In genomic region chr12:113359939-113360748, GRCh38 we compare ENCODE assay signal across 1 cellular context.
TF ChIP-seq lines count a peak whose summit lies in the region.

No MANE protein-coding gene starts in this region.

TF ChIP-seq in H1, 55 proteins besides CTCF, POLR2A, EP300 and RAD21:
- TF ChIP-seq SRF (IDR thresholded peaks at IDR 0.05; ENCODE audit: low read depth, low read length) (no peak), BACH1 (IDR thresholded peaks at IDR 0.05; ENCODE audit: low read length) (no peak), POLR2AphosphoS5 (IDR thresholded peaks at IDR 0.05; ENCODE audit: low read depth, low read length) (no peak), KDM4A (IDR thresholded peaks at IDR 0.05; ENCODE audit: low read depth, low read length, severe bottlenecking) (no peak), ASH2L (IDR thresholded peaks at IDR 0.05; ENCODE audit: low read length) (no peak), CREB1 (IDR thresholded peaks at IDR 0.05) (no peak), TAF1 (IDR thresholded peaks at IDR 0.05; ENCODE audit: low read depth, low read length) (no peak), CTBP2 (IDR thresholded peaks at IDR 0.05; ENCODE audit: borderline replicate concordance, insufficient read depth, insufficient read length, low read length) (no peak), TEAD4 (IDR thresholded peaks at IDR 0.05; ENCODE audit: low read depth, low read length) (no peak), TCF12 (IDR thresholded peaks at IDR 0.05; ENCODE audit: low read depth, low read length) (no peak), RNF2 (IDR thresholded peaks at IDR 0.05; ENCODE audit: borderline replicate concordance, low read depth, low read length, missing control alignments, poor library complexity, severe bottlenecking) (no peak), CHD1 (IDR thresholded peaks at IDR 0.05; ENCODE audit: low read depth, low read length) (no peak), GTF2F1 (IDR thresholded peaks at IDR 0.05; ENCODE audit: borderline replicate concordance, low read depth, low read length) (no peak), TBP (IDR thresholded peaks at IDR 0.05; ENCODE audit: low read depth, low read length) (no peak), SP4 (IDR thresholded peaks at IDR 0.05; ENCODE audit: low read length) (no peak), EZH2 (IDR thresholded peaks at IDR 0.05; ENCODE audit: low read depth, low read length, severe bottlenecking) (no peak), BCL11A (IDR thresholded peaks at IDR 0.05; ENCODE audit: low read depth in 2 of 2, low read length in 2 of 2) (no peak), EGR1 (IDR thresholded peaks at IDR 0.05; ENCODE audit: borderline replicate concordance, low read depth, low read length) (no peak), RBBP5 (IDR thresholded peaks at IDR 0.05; ENCODE audit: borderline replicate concordance, low read depth, low read length) (no peak), ZNF274 (IDR thresholded peaks at IDR 0.05; ENCODE audit: borderline replicate concordance, extremely low read depth, low read length) (no peak)
